Comparison of ENCODE assay signal across 1 cellular context in the genomic region with DNA sequence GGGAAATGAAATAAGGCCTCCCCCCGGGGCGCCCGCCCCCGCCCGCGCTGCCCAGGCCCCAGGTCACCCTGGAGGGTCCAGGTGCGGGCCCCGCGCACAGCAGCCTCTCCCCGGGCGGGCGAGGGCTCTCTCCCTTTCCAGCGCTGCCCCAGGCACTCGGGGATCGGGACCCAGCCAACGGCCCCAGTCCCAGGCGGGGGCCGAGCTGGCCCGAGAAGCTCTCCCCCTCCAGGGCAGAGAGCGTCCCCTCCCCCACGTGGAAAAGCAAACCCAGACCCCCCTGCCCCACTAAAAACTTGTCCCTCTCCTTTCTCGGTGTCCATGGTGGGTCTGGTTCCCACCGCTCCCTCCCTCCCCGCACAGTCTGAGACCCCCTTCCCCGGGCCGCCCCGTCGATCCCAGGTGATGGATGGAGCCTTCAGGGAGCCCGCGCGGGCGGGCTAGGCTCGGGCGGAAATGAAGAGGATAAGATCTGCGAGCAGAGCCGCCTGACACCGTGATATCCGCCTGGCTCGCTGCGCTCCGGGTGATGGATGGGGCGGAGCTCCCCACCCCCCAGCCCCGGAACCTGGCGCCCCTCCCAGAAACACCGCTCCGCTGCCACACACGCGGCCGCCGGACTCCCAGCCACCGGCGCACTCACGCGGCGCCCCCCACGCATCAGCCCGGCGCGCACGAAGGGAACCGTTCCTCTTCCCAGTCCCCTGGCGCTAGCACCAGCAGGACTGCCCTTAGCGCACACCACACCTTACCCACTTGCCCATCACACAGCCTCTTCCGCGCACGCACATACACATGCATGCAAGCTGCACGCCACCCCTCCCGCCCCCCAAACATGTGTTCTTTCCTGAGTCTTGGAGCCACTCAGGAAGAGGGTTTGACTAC.
TF ChIP-seq lines count a peak whose summit lies in the region.

No MANE protein-coding gene starts in this region.

TF ChIP-seq in neural cell, 6 proteins besides CTCF, POLR2A, EP300 and RAD21 (continued from another document):
- TF ChIP-seq, protein P1, sequence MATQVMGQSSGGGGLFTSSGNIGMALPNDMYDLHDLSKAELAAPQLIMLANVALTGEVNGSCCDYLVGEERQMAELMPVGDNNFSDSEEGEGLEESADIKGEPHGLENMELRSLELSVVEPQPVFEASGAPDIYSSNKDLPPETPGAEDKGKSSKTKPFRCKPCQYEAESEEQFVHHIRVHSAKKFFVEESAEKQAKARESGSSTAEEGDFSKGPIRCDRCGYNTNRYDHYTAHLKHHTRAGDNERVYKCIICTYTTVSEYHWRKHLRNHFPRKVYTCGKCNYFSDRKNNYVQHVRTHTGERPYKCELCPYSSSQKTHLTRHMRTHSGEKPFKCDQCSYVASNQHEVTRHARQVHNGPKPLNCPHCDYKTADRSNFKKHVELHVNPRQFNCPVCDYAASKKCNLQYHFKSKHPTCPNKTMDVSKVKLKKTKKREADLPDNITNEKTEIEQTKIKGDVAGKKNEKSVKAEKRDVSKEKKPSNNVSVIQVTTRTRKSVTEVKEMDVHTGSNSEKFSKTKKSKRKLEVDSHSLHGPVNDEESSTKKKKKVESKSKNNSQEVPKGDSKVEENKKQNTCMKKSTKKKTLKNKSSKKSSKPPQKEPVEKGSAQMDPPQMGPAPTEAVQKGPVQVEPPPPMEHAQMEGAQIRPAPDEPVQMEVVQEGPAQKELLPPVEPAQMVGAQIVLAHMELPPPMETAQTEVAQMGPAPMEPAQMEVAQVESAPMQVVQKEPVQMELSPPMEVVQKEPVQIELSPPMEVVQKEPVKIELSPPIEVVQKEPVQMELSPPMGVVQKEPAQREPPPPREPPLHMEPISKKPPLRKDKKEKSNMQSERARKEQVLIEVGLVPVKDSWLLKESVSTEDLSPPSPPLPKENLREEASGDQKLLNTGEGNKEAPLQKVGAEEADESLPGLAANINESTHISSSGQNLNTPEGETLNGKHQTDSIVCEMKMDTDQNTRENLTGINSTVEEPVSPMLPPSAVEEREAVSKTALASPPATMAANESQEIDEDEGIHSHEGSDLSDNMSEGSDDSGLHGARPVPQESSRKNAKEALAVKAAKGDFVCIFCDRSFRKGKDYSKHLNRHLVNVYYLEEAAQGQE (IDR thresholded peaks at IDR 0.05; ENCODE audit: borderline replicate concordance) = no peak
- TF ChIP-seq MXI1 (conservative IDR thresholded peaks at IDR 0.05; ENCODE audit: poor library complexity, severe bottlenecking) = peak; percentile 88
TF ChIP-seq in neural cell: peak in this region for 3.
